Comparison of ENCODE assay signal across 20 cellular contexts in the genomic region with DNA sequence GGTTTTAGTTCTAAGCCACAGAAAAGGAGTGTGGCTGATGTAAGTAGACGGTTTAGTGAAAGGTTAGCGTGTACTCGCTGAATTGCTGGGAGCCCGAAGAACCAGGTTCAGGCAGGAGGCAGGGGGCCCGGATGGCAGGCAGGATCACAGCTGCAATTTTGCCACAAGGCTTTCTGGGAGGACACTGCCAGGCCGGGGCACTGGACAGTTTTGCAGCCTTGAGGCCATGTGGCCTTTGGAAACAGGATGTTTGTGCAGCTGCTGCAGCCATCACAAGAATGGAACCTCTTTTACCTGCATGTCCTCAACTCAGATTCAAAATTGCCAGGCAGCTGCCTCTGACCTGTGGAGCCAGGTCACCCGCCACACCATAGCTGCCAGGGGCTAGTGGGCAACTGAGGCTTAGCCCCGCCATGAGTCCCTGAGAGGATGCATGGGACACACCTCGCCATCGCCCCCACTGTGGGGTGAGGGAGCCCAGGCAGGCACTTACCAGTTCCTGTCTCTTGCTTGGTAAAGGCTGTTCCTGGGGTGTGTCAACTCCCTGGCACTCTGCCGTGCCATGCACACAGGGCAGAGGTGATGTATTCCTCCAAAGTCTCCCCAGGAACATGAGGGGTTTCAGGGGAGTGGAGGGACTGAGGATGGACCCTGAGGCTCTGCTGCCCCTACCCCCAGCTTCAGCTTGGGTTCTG.
DNase-seq lines count a peak whose midpoint lies in the region; ATAC-seq and TF ChIP-seq lines count a peak whose summit lies in the region.
"Had no signal": no experiment of that assay in that cellular context is flagged by ENCODE, and none has a peak within 500 bp of the region (broad histone marks: within the 10 kb centered on the region; RNA-seq: fewer than 3 reads in every experiment).

No MANE protein-coding gene starts in this region.

- H3K27me3 ChIP-seq in HAP-1 (ENCODE audit: low read depth): no peaks in the 10 kb centered on the region

- no peak overlapping the region for H3K4me3 ChIP-seq in HAP-1

- no peak for TF ChIP-seq CTCF in progenitor cell of endocrine pancreas (IDR thresholded peaks at IDR 0.05; ENCODE audit: unreplicated experiment)

- DNase-seq in DMS153 treated with DMSO at 0.1 percent for 48 hours (lab: John Stamatoyannopoulos, UW; ENCODE audit: unreplicated experiment) (peak; percentile 36), LHCN-M2 (ENCODE audit: low read depth) (peak; percentile 67), SHP77 treated with DMSO at 0.1 percent for 48 hours (lab: John Stamatoyannopoulos, UW) (peak; percentile 12), progenitor cell of endocrine pancreas (ENCODE audit: low spot score, unreplicated experiment) (no peak), HAP-1 (ENCODE audit: low spot score in 2 of 2) (no peak)
- DNase-seq: ACHN, AML-193, COR-L47, DMS79, KBM-7, NCI-H1048, NCI-H1436 treated with DMSO at 0.1 percent for 48 hours, NCI-H2107, NCI-H345, NCI-H82 had no signal

- peaks cover 22% of the 10 kb centered on the region for H3K4me1 Mint-ChIP-seq in progenitor cell of endocrine pancreas (ENCODE audit: low read depth)

- no peak overlapping the region for H3K4me3 Mint-ChIP-seq in progenitor cell of endocrine pancreas (ENCODE audit: low read depth)
- H3K4me3 Mint-ChIP-seq: CD14-positive monocyte had no signal

- no peaks in the 10 kb centered on the region for H3K36me3 Mint-ChIP-seq in progenitor cell of endocrine pancreas (ENCODE audit: insufficient read depth)
- H3K36me3 Mint-ChIP-seq: CD14-positive monocyte had no signal

- H3K27ac Mint-ChIP-seq in progenitor cell of endocrine pancreas: peak overlapping the region; percentile 54

- peaks cover 17% of the 10 kb centered on the region for H3K27me3 Mint-ChIP-seq in progenitor cell of endocrine pancreas

- no peaks in the 10 kb centered on the region for H3K4me1 ChIP-seq in HAP-1

- in situ Hi-C loops in HAP-1 (cut with MboI; ENCODE audit: low sequenced_read_pairs): no loop called here

- ATAC-seq in GM19035 (IDR thresholded peaks at IDR 0.05; ENCODE audit: unreplicated experiment): no peak
- ATAC-seq in GM18858 (IDR thresholded peaks at IDR 0.05; ENCODE audit: unreplicated experiment): no peak
- ATAC-seq: Panc1, Right ventricle myocardium inferior had no signal

- no peaks in the 10 kb centered on the region for H3K36me3 ChIP-seq in HAP-1 (replicated peaks)

- no peaks in the 10 kb centered on the region for H3K9me3 ChIP-seq in HAP-1

- H3K9me3 Mint-ChIP-seq in progenitor cell of endocrine pancreas (ENCODE audit: low read depth): no peaks in the 10 kb centered on the region

Comparison
In these comparisons a context has a peak if more than half of its experiments do, and no peak if none do; other contexts are left out.
1. DNase-seq: peak in DMS153 treated with DMSO at 0.1 percent for 48 hours (single experiment), LHCN-M2 (single experiment) and SHP77 treated with DMSO at 0.1 percent for 48 hours (single experiment); none in progenitor cell of endocrine pancreas (single experiment) and HAP-1 (0 of 2).